36 cellular contexts compared by ENCODE assay signal in the genomic region with DNA sequence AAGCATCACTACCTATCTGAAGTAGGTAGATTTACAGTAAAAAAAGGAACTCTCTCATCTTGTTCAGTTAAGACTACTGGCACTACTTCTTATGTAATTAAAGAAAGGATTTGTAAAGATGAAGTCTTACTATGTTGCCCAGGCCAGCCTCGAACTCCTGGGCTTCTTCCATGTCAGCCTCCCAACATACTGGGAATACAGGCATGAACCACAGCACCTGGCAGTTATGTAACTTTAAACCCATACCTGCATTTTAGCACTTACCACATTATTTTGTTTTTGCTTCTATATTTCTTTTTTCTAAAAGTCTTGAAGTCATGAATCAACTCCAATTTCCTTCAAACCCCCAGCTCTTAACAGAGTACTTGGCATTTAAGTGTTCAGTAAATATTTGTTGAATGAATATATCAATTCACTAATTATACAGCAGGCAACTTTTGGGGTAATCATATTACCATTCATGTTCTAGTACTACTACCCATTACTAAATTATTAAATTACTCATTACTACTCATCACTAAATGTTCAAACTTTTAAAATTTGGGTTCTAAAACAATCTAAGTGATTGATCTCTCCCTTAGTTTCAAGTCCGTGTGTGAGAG.
"Had no signal": no experiment of that assay in that cellular context is flagged by ENCODE, and none has a peak within 500 bp of the region (broad histone marks: within the 10 kb centered on the region; RNA-seq: fewer than 3 reads in every experiment).

No MANE protein-coding gene starts in this region.

- H3K4me3 Mint-ChIP-seq: activated B cell treated with CpG ODN at 0.5 μM for 24 hours; activated CD4-positive, alpha-beta memory T cell treated with anti-CD3 and anti-CD28 coated beads, Interleukin-2, amount 10 ng/mL, durations not matched to agents 7 days and 5 days; activated CD8-positive, alpha-beta memory T cell treated with anti-CD3 and anti-CD28 coated beads, Interleukin-2, amount 10 ng/mL, durations not matched to agents 7 days and 5 days; activated naive CD8-positive, alpha-beta T cell treated with anti-CD3 and anti-CD28 coated beads for 36 hours; activated T-cell treated with anti-CD3 and anti-CD28 coated beads, Interleukin-2, amount 50 U/mL, for 72 hours; activated T-helper 17 cell treated with anti-CD3 and anti-CD28 coated beads, Interleukin-2, amount 50 U/mL, for 72 hours had no signal

- H3K27ac Mint-ChIP-seq: activated B cell treated with CpG ODN at 0.5 μM for 24 hours; activated CD4-positive, alpha-beta memory T cell treated with anti-CD3 and anti-CD28 coated beads, Interleukin-2, amount 10 ng/mL, durations not matched to agents 7 days and 5 days; activated CD8-positive, alpha-beta memory T cell treated with anti-CD3 and anti-CD28 coated beads, Interleukin-2, amount 10 ng/mL, durations not matched to agents 7 days and 5 days; activated naive CD8-positive, alpha-beta T cell treated with anti-CD3 and anti-CD28 coated beads for 36 hours; activated T-cell treated with anti-CD3 and anti-CD28 coated beads, Interleukin-2, amount 50 U/mL, for 72 hours; activated T-helper 17 cell treated with anti-CD3 and anti-CD28 coated beads, Interleukin-2, amount 50 U/mL, for 72 hours had no signal

- H3K4me1 Mint-ChIP-seq: activated B cell treated with CpG ODN at 0.5 μM for 24 hours; activated T-helper 17 cell treated with anti-CD3 and anti-CD28 coated beads, Interleukin-2, amount 50 U/mL, for 72 hours had no signal

- H3K36me3 ChIP-seq: brain microvascular endothelial cell had no signal

- H3K27ac ChIP-seq: brain microvascular endothelial cell, KMS-11, RWPE1, VCaP had no signal

- H3K27me3 ChIP-seq: brain microvascular endothelial cell had no signal

- DNase-seq: activated B cell treated with CpG ODN at 0.5 μM for 24 hours; activated CD4-positive, alpha-beta memory T cell treated with anti-CD3 and anti-CD28 coated beads, Interleukin-2, amount 10 ng/mL, durations not matched to agents 7 days and 5 days; activated CD4-positive, alpha-beta T cell treated with anti-CD3 and anti-CD28 coated beads for 48 hours; activated CD4-positive, CD25-positive, alpha-beta regulatory T cell treated with anti-CD3 and anti-CD28 coated beads, Interleukin-2, amount 50 U/mL, for 72 hours; activated CD8-positive, alpha-beta memory T cell treated with anti-CD3 and anti-CD28 coated beads for 24 hours; activated CD8-positive, alpha-beta memory T cell treated with anti-CD3 and anti-CD28 coated beads, Interleukin-2, amount 10 ng/mL, durations not matched to agents 7 days and 5 days; activated CD8-positive, alpha-beta memory T cell treated with anti-CD3 and anti-CD28 coated beads, Interleukin-2, amount 50 U/mL, for 48 hours; activated effector memory CD4-positive, alpha-beta T cell treated with anti-CD3 and anti-CD28 coated beads, Interleukin-2, amount 50 U/mL, for 16 hours; activated naive CD4-positive, alpha-beta T cell; activated naive CD4-positive, alpha-beta T cell treated with anti-CD3 and anti-CD28 coated beads, Interleukin-2, amount 50 U/mL, for 16 hours; activated naive CD8-positive, alpha-beta T cell treated with anti-CD3 and anti-CD28 coated beads for 36 hours; activated T-cell treated with anti-CD3 and anti-CD28 coated beads, Interleukin-2, amount 50 U/mL, for 72 hours; amniotic stem cell; aorta; brain microvascular endothelial cell; central memory CD4-positive, alpha-beta T cell; MM.1S; MV-4-11; NCI-H1092; NCI-H1417 treated with DMSO at 0.1 percent for 48 hours; NCI-H187 treated with DMSO at 0.1 percent for 48 hours; NCI-H226; NCI-H446 treated with DMSO at 0.1 percent for 48 hours; NCI-H524; NCI-H82; NK-92 treated with Interleukin-12 subunit alpha and Interleukin-12 subunit beta, amount 100 ng/mL, for 24 hours; PC-3; SW 1271; T-helper 1 cell; T-helper 2 cell; T-helper 9 cell had no signal

- ATAC-seq: activated CD8-positive, alpha-beta memory T cell treated with anti-CD3 and anti-CD28 coated beads, Interleukin-2, amount 10 ng/mL, durations not matched to agents 7 days and 5 days; activated T-cell treated with anti-CD3 and anti-CD28 coated beads, Interleukin-2, amount 50 U/mL, for 72 hours; activated T-helper 17 cell treated with anti-CD3 and anti-CD28 coated beads, Interleukin-2, amount 50 U/mL, for 72 hours; PC-3; Right ventricle myocardium inferior had no signal

- H3K27me3 Mint-ChIP-seq: activated B cell treated with CpG ODN at 0.5 μM for 24 hours; activated CD8-positive, alpha-beta memory T cell treated with anti-CD3 and anti-CD28 coated beads, Interleukin-2, amount 10 ng/mL, durations not matched to agents 7 days and 5 days; activated T-helper 17 cell treated with anti-CD3 and anti-CD28 coated beads, Interleukin-2, amount 50 U/mL, for 72 hours had no signal
